Comparison of ENCODE assay signal across 1 cellular context in the genomic region with DNA sequence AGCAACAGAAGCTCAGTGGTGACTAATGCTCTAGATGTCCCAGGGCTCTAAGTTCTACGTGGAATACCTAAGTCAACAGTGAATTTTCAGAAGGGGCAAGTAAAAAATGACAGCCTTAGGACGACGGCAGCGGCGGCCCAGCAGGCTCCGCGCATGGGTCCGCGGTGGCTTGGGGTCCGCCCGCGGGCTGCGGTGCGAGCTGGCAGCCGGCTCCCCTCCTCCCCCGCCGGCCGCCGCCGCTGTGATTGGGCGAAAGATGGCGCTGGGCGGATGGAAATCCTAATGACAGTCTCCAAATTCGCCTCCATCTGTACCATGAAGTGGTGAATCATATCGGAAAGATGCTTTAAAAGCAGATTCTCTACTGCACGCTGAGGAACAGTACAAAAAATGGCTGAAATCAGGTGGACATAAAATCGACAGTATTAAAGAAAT.
TF ChIP-seq lines count a peak whose summit lies in the region.

No MANE protein-coding gene starts in this region.

TF ChIP-seq in GM23338, 12 proteins besides CTCF, POLR2A, EP300 and RAD21 (continued from another document):
- TF ChIP-seq, protein P1, sequence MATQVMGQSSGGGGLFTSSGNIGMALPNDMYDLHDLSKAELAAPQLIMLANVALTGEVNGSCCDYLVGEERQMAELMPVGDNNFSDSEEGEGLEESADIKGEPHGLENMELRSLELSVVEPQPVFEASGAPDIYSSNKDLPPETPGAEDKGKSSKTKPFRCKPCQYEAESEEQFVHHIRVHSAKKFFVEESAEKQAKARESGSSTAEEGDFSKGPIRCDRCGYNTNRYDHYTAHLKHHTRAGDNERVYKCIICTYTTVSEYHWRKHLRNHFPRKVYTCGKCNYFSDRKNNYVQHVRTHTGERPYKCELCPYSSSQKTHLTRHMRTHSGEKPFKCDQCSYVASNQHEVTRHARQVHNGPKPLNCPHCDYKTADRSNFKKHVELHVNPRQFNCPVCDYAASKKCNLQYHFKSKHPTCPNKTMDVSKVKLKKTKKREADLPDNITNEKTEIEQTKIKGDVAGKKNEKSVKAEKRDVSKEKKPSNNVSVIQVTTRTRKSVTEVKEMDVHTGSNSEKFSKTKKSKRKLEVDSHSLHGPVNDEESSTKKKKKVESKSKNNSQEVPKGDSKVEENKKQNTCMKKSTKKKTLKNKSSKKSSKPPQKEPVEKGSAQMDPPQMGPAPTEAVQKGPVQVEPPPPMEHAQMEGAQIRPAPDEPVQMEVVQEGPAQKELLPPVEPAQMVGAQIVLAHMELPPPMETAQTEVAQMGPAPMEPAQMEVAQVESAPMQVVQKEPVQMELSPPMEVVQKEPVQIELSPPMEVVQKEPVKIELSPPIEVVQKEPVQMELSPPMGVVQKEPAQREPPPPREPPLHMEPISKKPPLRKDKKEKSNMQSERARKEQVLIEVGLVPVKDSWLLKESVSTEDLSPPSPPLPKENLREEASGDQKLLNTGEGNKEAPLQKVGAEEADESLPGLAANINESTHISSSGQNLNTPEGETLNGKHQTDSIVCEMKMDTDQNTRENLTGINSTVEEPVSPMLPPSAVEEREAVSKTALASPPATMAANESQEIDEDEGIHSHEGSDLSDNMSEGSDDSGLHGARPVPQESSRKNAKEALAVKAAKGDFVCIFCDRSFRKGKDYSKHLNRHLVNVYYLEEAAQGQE (IDR thresholded peaks at IDR 0.05; ENCODE audit: unreplicated experiment) = no peak
- TF ChIP-seq ZNF331 (CRISPR knock-in tag; IDR thresholded peaks at IDR 0.05; ENCODE audit: low read depth) = no peak
- no peak for TF ChIP-seq STAT1 (IDR thresholded peaks at IDR 0.05; ENCODE audit: unreplicated experiment)
- TF ChIP-seq ZNF114 (CRISPR knock-in tag; IDR thresholded peaks at IDR 0.05) = no peak
- TF ChIP-seq EZH2 (IDR thresholded peaks at IDR 0.05; ENCODE audit: low read depth, unreplicated experiment) = no peak
- TF ChIP-seq EZH2phosphoT487 (IDR thresholded peaks at IDR 0.05; ENCODE audit: unreplicated experiment) = no peak
- no peak for TF ChIP-seq NANOG (IDR thresholded peaks at IDR 0.05; ENCODE audit: borderline replicate concordance)
